13 cellular contexts compared by ENCODE assay signal in the genomic region with DNA sequence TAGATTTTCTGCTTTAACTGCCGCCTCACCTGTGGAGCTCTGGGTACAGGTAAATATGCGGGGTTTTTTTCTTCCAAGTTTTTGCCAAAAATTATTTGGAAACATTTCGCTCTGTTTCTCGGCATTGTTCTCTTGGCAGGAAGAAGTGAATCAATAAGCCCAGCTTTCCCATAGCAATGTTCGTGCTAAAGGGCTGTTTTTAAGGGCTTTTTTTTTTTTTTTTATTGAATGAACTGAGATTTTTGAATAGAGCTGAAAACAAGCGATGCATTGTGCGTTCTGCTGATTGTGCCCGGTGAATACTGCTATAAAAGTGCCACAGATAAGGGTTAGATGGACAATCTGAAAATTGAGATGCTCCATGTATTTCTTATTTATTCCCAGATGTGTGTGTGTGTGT. TPM values are rescaled to one million over a fixed set of nuclear protein-coding genes. Genes with fewer than 3 reads are reported as not detected.
DNase-seq lines count a peak whose midpoint lies in the region; TF ChIP-seq lines count a peak whose summit lies in the region.
"Had no signal": no experiment of that assay in that cellular context is flagged by ENCODE, and none has a peak within 500 bp of the region (broad histone marks: within the 10 kb centered on the region; RNA-seq: fewer than 3 reads in every experiment).

No MANE protein-coding gene starts in this region.

- no peaks in the 10 kb centered on the region for H3K36me3 ChIP-seq in HUES64 (ENCODE audit: insufficient read depth, low read length)
- no peaks in the 10 kb centered on the region for H3K36me3 ChIP-seq in endocrine pancreas (ENCODE audit: control insufficient read depth, insufficient read depth, low read length)
- H3K36me3 ChIP-seq in mucosa of rectum (ENCODE audit: control insufficient read depth in 2 of 2, insufficient read depth in 2 of 2, low read length in 2 of 2), result no peaks in the 10 kb centered on the region
- no peaks in the 10 kb centered on the region for H3K36me3 ChIP-seq in tibial nerve
- H3K36me3 ChIP-seq in Karpas-422 (ENCODE audit: insufficient read depth, low read length), result no peaks in the 10 kb centered on the region
- peaks cover 7% of the 10 kb centered on the region for H3K36me3 ChIP-seq in SJCRH30
- H3K36me3 ChIP-seq: BLaER1 had no signal

- peaks cover 35% of the 10 kb centered on the region for H3K4me1 ChIP-seq in HUES64 (ENCODE audit: insufficient read depth, low read length)
- H3K4me1 ChIP-seq in endocrine pancreas (ENCODE audit: control insufficient read depth, insufficient read depth, low read length), result no peaks in the 10 kb centered on the region
- H3K4me1 ChIP-seq in mucosa of rectum (ENCODE audit: control insufficient read depth in 2 of 2, insufficient read depth in 2 of 2, low read length in 2 of 2), result peaks cover 18% of the 10 kb centered on the region in 2 donors
- H3K4me1 ChIP-seq in tibial nerve, result peaks cover 0 to 67% (median 10%) of the 10 kb centered on the region in 4 donors
- H3K4me1 ChIP-seq in Karpas-422 (ENCODE audit: low read length), result no peaks in the 10 kb centered on the region
- H3K4me1 ChIP-seq in SJCRH30, result no peaks in the 10 kb centered on the region; the same call in 1 of the 2 replicates
- H3K4me1 ChIP-seq: BLaER1 had no signal

- TF ChIP-seq EP300 in tibial nerve (IDR thresholded peaks at IDR 0.05), result no peak

- H4K20me1 ChIP-seq in Karpas-422 (ENCODE audit: insufficient read depth, low read depth, low read length), result no peaks in the 10 kb centered on the region
- H4K20me1 ChIP-seq: BLaER1 had no signal

- H3K9me3 ChIP-seq in HUES64 (ENCODE audit: insufficient read depth, low read depth, low read length) (no peaks in the 10 kb centered on the region), endocrine pancreas (ENCODE audit: control insufficient read depth, low read length) (no peaks in the 10 kb centered on the region), mucosa of rectum (ENCODE audit: control insufficient read depth in 2 of 2, low read length in 2 of 2) (no peaks in the 10 kb centered on the region), tibial nerve (no peaks in the 10 kb centered on the region), Karpas-422 (ENCODE audit: low read length) (peaks cover 22% of the 10 kb centered on the region), SJCRH30 (replicated peaks) (no peaks in the 10 kb centered on the region)
- H3K9me3 ChIP-seq: BLaER1 had no signal

- no peak overlapping the region for H2AFZ ChIP-seq in Karpas-422 (ENCODE audit: low read length)

- H3K9me2 ChIP-seq in Karpas-422 (replicated peaks; ENCODE audit: insufficient read depth, low read length), result no peaks in the 10 kb centered on the region

- no peaks in the 10 kb centered on the region for H3K79me2 ChIP-seq in Karpas-422 (ENCODE audit: low read length)

- no peaks in the 10 kb centered on the region for H3K27me3 ChIP-seq in HUES64 (ENCODE audit: insufficient read depth, low read length)
- no peaks in the 10 kb centered on the region for H3K27me3 ChIP-seq in endocrine pancreas (ENCODE audit: control insufficient read depth, insufficient read depth, low read length)
- H3K27me3 ChIP-seq in mucosa of rectum (ENCODE audit: control insufficient read depth in 2 of 2, insufficient read depth in 2 of 2, low read length in 2 of 2), result no peaks in the 10 kb centered on the region
- H3K27me3 ChIP-seq in tibial nerve, result no peaks in the 10 kb centered on the region
- no peaks in the 10 kb centered on the region for H3K27me3 ChIP-seq in Karpas-422 (ENCODE audit: low read length)
- no peaks in the 10 kb centered on the region for H3K27me3 ChIP-seq in SJCRH30
- H3K27me3 ChIP-seq: BLaER1 had no signal

- no peak for TF ChIP-seq CTCF in tibial nerve (IDR thresholded peaks at IDR 0.05)

- H3K4me2 ChIP-seq in Karpas-422 (ENCODE audit: low read depth, low read length, poor library complexity, severe bottlenecking), result no peak overlapping the region
- H3K4me2 ChIP-seq: BLaER1 had no signal

- DNase-seq in tibial nerve (ENCODE audit: low spot score in 2 of 2), result no peak
- DNase-seq in Karpas-422, result no peak
- DNase-seq in activated CD4-positive, alpha-beta T cell treated with anti-CD3 and anti-CD28 coated beads, Interleukin-2, amount 50 U/mL, for 48 hours, result no peak
- DNase-seq in SJCRH30, result no peak
- no peak for DNase-seq in posterior vena cava (ENCODE audit: low spot score)
- DNase-seq: activated CD4-positive, CD25-positive, alpha-beta regulatory T cell; activated CD8-positive, alpha-beta memory T cell treated with anti-CD3 and anti-CD28 coated beads, Interleukin-2, amount 50 U/mL, for 4 hours; NCI-H345; SW 1271 had no signal

- 0 out of 2 replicates have a peak overlapping the region, but pooled peaks have one; percentile 31 for H3K27ac ChIP-seq in HUES64 (ENCODE audit: low read depth, low read length)
- peak overlapping the region; percentile 20 to 43 for H3K27ac ChIP-seq in mucosa of rectum (ENCODE audit: low read depth in 2 of 2, low read length in 2 of 2)
- peak overlapping the region; percentile 8 to 71 (median 36) for H3K27ac ChIP-seq in tibial nerve
- H3K27ac ChIP-seq in Karpas-422 (ENCODE audit: low read length), result no peak overlapping the region
- H3K27ac ChIP-seq in SJCRH30, result no peak overlapping the region
- H3K27ac ChIP-seq: BLaER1 had no signal

- H3K9ac ChIP-seq in HUES64 (ENCODE audit: low read depth, low read length) (no peak overlapping the region), endocrine pancreas (ENCODE audit: control insufficient read depth, insufficient read depth, low read length) (no peak overlapping the region), mucosa of rectum (ENCODE audit: low read depth in 1 of 2, low read length in 2 of 2) (no peak overlapping the region), Karpas-422 (ENCODE audit: low read length) (no peak overlapping the region)
- H3K9ac ChIP-seq: BLaER1 had no signal

- 93% methylated on average over 8 of the region's 8 CpGs for WGBS in HUES64
- WGBS in tibial nerve, 2 donors, result 36 to 44% methylated on average over 8 of the region's 8 CpGs

- TF ChIP-seq POLR2A in tibial nerve (IDR thresholded peaks at IDR 0.05), result no peak

- intact Hi-C loops in posterior vena cava (cut with DNase I), result no loop called here

- H3K4me3 ChIP-seq in HUES64 (ENCODE audit: low read length) (peak overlapping the region; percentile 19; the same call in 1 of the 2 replicates), endocrine pancreas (ENCODE audit: control insufficient read depth, insufficient read depth, low read length) (peak overlapping the region; percentile 25), mucosa of rectum (ENCODE audit: low read length in 2 of 2) (peak overlapping the region; percentile 51 to 56), tibial nerve (peak overlapping the region in 3 of 4 donors; percentile 12 to 39 (median 16)), Karpas-422 (ENCODE audit: low read length) (no peak overlapping the region), SJCRH30 (no peak overlapping the region)
- H3K4me3 ChIP-seq: BLaER1 had no signal

RNA-seq across cellular contexts. Expression of a gene that starts 30.4 kb away (rescaled TPM):
- polyA plus RNA-seq in HUES64 (2013, experiment 1 of 2), result 8.7 TPM
- polyA plus RNA-seq in HUES64 (2013, experiment 2 of 2), result 10.1 TPM
- total RNA-seq in tibial nerve (10 to 100 TPM; 38.5 to 88.1 (median 58.3) TPM), posterior vena cava (10 to 100 TPM; 11.8 to 20.3 TPM)
- not detected in 2 replicates for total RNA-seq in Karpas-422 (2014; rRNA removed; shearing (Covaris generic); ENCODE audit: low replicate concordance)
- 29.7 and 30.6 TPM in 2 replicates for total RNA-seq in SJCRH30 (2014; rRNA removed; shearing (Covaris generic))

Comparison
In these comparisons a context has a peak if more than half of its experiments do, and no peak if none do; other contexts are left out.
1. H3K27ac ChIP-seq: peak in HUES64 (single experiment), mucosa of rectum (2 of 2) and tibial nerve (4 of 4); none in Karpas-422 (single experiment) and SJCRH30 (single experiment).
2. H3K4me3 ChIP-seq: peak in HUES64 (single experiment), endocrine pancreas (single experiment), mucosa of rectum (2 of 2) and tibial nerve (3 of 4); none in Karpas-422 (single experiment) and SJCRH30 (single experiment).
3. RNA of a gene that starts 30.4 kb away (total RNA-seq): 38.5 to 88.1 TPM in tibial nerve, 29.7 to 30.6 TPM in SJCRH30 and 11.8 to 20.3 TPM in posterior vena cava; not detected in Karpas-422; every median in the first group is over 10 times any median in the second.